In genomic region chr2:162072181-162072702, GRCh38 we compare ENCODE assay signal across 8 cellular contexts.
DNase-seq lines count a peak whose midpoint lies in the region; ATAC-seq and TF ChIP-seq lines count a peak whose summit lies in the region.

No MANE protein-coding gene starts in this region.

- peak overlapping the region; percentile 76 for H3K4me3 Mint-ChIP-seq in central memory CD8-positive, alpha-beta T cell
- H3K4me3 Mint-ChIP-seq in stimulated activated naive CD8-positive, alpha-beta T cell treated with anti-CD3 and anti-CD28 coated beads, Interleukin-15, amount 100 ng/mL, for 72 hours: peak overlapping the region; percentile 94 to 97

- H3K27ac Mint-ChIP-seq in central memory CD8-positive, alpha-beta T cell (ENCODE audit: low read depth): no peak overlapping the region
- peak overlapping the region in 1 of 2 donors; percentile 58 for H3K27ac Mint-ChIP-seq in stimulated activated naive CD8-positive, alpha-beta T cell treated with anti-CD3 and anti-CD28 coated beads, Interleukin-15, amount 100 ng/mL, for 72 hours

- no peak overlapping the region for H3K4me3 ChIP-seq in AG09309 (ENCODE audit: control insufficient read depth, low read depth, low read length)

- peaks cover 3% of the 10 kb centered on the region for H3K36me3 Mint-ChIP-seq in central memory CD8-positive, alpha-beta T cell (ENCODE audit: insufficient read depth)

- no peak for TF ChIP-seq CTCF in AG09309 (IDR thresholded peaks at IDR 0.05; ENCODE audit: control insufficient read depth, insufficient read depth, low read depth, low read length, missing control alignments)

- peak; percentile 59 for DNase-seq in AG09309 (ENCODE audit: low read depth)
- no peak for DNase-seq in central memory CD8-positive, alpha-beta T cell (ENCODE audit: low spot score in 2 of 2)
- DNase-seq in stimulated activated naive CD8-positive, alpha-beta T cell treated with anti-CD3 and anti-CD28 coated beads, Interleukin-15, amount 100 ng/mL, for 72 hours: no peak
- DNase-seq in NCI-H524 (lab: John Stamatoyannopoulos, UW): no peak
- DNase-seq in stimulated activated CD4-positive, alpha-beta T cell treated with anti-CD3 and anti-CD28 coated beads, Interleukin-12 subunit alpha, Interleukin-12 subunit beta, amount 100 ng/mL, for 4 hours: no peak
- no peak for DNase-seq in amygdala (lab: John Stamatoyannopoulos, UW)

- peaks cover 29% of the 10 kb centered on the region for H3K27me3 Mint-ChIP-seq in central memory CD8-positive, alpha-beta T cell
- H3K27me3 Mint-ChIP-seq in stimulated activated naive CD8-positive, alpha-beta T cell treated with anti-CD3 and anti-CD28 coated beads, Interleukin-15, amount 100 ng/mL, for 72 hours: no peaks in the 10 kb centered on the region

- ATAC-seq in GM19372 (IDR thresholded peaks at IDR 0.05; ENCODE audit: low read depth, unreplicated experiment) (peak; percentile 46), HG03342 (IDR thresholded peaks at IDR 0.05; ENCODE audit: unreplicated experiment) (peak; percentile 58)
- no peak for ATAC-seq in central memory CD8-positive, alpha-beta T cell (replicated peaks; ENCODE audit: extremely low read depth, poor library complexity, severe bottlenecking)
- ATAC-seq in stimulated activated naive CD8-positive, alpha-beta T cell treated with anti-CD3 and anti-CD28 coated beads, Interleukin-15, amount 100 ng/mL, for 72 hours: peak; percentile 68

- H3K9me3 Mint-ChIP-seq in central memory CD8-positive, alpha-beta T cell: no peaks in the 10 kb centered on the region
- H3K9me3 Mint-ChIP-seq in stimulated activated naive CD8-positive, alpha-beta T cell treated with anti-CD3 and anti-CD28 coated beads, Interleukin-15, amount 100 ng/mL, for 72 hours: peaks cover 0 to under 1% of the 10 kb centered on the region in 2 donors

- H3K4me1 Mint-ChIP-seq in central memory CD8-positive, alpha-beta T cell: peaks cover 6% of the 10 kb centered on the region
- H3K4me1 Mint-ChIP-seq in stimulated activated naive CD8-positive, alpha-beta T cell treated with anti-CD3 and anti-CD28 coated beads, Interleukin-15, amount 100 ng/mL, for 72 hours: peaks cover 50% of the 10 kb centered on the region
